In the genomic region with DNA sequence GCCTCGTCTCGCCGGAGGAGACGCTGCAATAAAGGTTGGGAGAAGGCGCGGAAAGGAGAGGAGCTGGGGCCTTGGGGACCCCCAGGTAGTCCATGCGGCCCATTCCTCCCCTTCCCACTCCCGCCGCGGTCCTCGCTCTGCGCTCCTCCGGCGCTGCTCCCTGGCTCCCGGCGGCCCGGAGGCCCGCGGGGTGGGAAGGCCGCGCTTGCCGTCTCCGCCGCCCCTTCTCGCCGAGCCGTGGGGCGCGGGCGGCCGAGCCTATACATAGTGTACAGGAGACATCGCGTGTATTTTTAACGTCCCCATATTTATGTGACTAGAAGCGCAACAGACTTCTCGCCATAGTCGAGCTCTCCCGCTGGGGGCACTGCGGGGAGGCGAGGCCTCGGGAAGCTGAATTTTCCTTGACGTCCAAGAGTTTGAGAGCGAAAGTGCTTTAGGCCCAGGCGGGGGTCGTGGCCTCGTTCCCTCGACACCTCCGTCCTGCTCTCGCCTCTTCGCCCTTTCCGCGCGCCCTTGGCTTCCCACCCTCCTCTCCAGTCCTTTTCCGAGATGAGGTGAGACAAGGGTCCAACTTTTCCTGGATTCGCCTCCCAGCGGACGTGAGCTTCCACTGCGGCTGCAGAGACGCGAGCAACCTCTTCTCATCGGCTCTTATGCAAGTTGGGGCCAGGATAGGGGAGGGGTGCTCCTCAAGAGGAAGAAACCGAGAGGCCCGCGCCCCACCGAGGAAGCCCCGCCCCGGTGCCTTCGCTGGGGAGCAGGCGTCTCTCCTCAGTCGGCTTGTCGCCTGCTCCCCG, we compare ENCODE assay signal across 8 cellular contexts. TPM values are rescaled to one million over a fixed set of nuclear protein-coding genes. Genes with fewer than 3 reads are reported as not detected.
DNase-seq lines count a peak whose midpoint lies in the region; ATAC-seq and TF ChIP-seq lines count a peak whose summit lies in the region.

No MANE protein-coding gene starts in this region.

- no peak overlapping the region for H3K27ac Mint-ChIP-seq in T-cell

- peaks cover 46 to 48% (median 47%) of the 10 kb centered on the region in 3 donors for H3K4me1 Mint-ChIP-seq in T-cell

- no peaks in the 10 kb centered on the region for H3K9me3 ChIP-seq in neutrophil

- TF ChIP-seq CTCF in foreskin fibroblast (IDR thresholded peaks at IDR 0.05; ENCODE audit: low read depth, low read length), result peak; percentile 61
- TF ChIP-seq CTCF in neutrophil (IDR thresholded peaks at IDR 0.05), result peak; percentile 36

- DNase-seq in EH (ENCODE audit: low read depth) (peak; percentile 37), T-cell (peak in 15 of 34 experiments; percentile 5 to 47 (median 18)), foreskin fibroblast (peak; percentile 56 to 79), NCI-H1436 treated with DMSO at 0.1 percent for 48 hours (lab: John Stamatoyannopoulos, UW) (no peak), NCI-H1105 (lab: John Stamatoyannopoulos, UW) (no peak)

- peak overlapping the region; percentile 18 for H3K27ac ChIP-seq in neutrophil

- H3K4me3 ChIP-seq in foreskin fibroblast (ENCODE audit: low read depth in 1 of 2, low read length in 2 of 2) (peak overlapping the region; percentile 41 to 48), neutrophil (ENCODE audit: low read depth in 1 of 2, low read length in 1 of 2) (peak overlapping the region; percentile 52 to 58)

- H3K36me3 Mint-ChIP-seq in T-cell, result peaks cover 33% of the 10 kb centered on the region

- peaks cover 16% of the 10 kb centered on the region for H3K36me3 ChIP-seq in neutrophil

- H3K9me3 Mint-ChIP-seq in T-cell, result no peaks in the 10 kb centered on the region

- peak overlapping the region; percentile 38 to 57 (median 45) for H3K4me3 Mint-ChIP-seq in T-cell

- peaks cover 65% of the 10 kb centered on the region for H3K27me3 ChIP-seq in neutrophil

- ATAC-seq in T-cell (replicated peaks in 1 of 4) (peak; percentile 32 to 68 (median 44)), GM19328 (IDR thresholded peaks at IDR 0.05; ENCODE audit: unreplicated experiment) (no peak), HG03108 (IDR thresholded peaks at IDR 0.05; ENCODE audit: unreplicated experiment) (no peak)

- POLR2A ChIA-PET in T-cell (lab: Charles Lee), result no interaction called here

- peaks cover 13 to 22% of the 10 kb centered on the region in 2 donors for H3K27me3 Mint-ChIP-seq in T-cell

- H3K4me1 ChIP-seq in neutrophil (ENCODE audit: control insufficient read depth in 1 of 2, insufficient read depth in 1 of 2, low read depth in 1 of 2, low read length in 1 of 2), result peaks cover 47 to 53% of the 10 kb centered on the region in 2 experiments

- CTCF ChIA-PET in T-cell (lab: Charles Lee), result interaction anchor here (0.5 to 1.1 kb wide), 3 partner anchors 22 to 72 kb away, joined by 3 to 5 read pairs (median 3); no protein-coding TSS in a partner anchor

RNA-seq across cellular contexts. Expression of gene SLC12A5, which starts 29.0 kb away (rescaled TPM):
- under 1 TPM in 1 of 5 donors, not detected in 4; 0.05 TPM for total RNA-seq in T-cell

RNA-seq across cellular contexts. Expression of gene NCOA5, which starts 31.7 kb away (rescaled TPM):
- 10 to 100 TPM; 21.0 to 43.1 (median 39.7) TPM for total RNA-seq in T-cell

RNA-seq across cellular contexts. Expression of gene MMP9, which starts 49.3 kb away (rescaled TPM):
- 1 to 10 TPM in 2 of 5 donors, under 1 TPM in 3; 0.15 to 3.4 (median 0.47) TPM for total RNA-seq in T-cell

Comparison
In these comparisons a context has a peak if more than half of its experiments do, and no peak if none do; other contexts are left out.
1. DNase-seq: peak in EH (single experiment) and foreskin fibroblast (2 of 2); none in NCI-H1436 treated with DMSO at 0.1 percent for 48 hours (single experiment) and NCI-H1105 (single experiment).
2. ATAC-seq: peak in T-cell (4 of 4); none in GM19328 (single experiment) and HG03108 (single experiment).